8 cellular contexts compared by ENCODE assay signal in the genomic region with DNA sequence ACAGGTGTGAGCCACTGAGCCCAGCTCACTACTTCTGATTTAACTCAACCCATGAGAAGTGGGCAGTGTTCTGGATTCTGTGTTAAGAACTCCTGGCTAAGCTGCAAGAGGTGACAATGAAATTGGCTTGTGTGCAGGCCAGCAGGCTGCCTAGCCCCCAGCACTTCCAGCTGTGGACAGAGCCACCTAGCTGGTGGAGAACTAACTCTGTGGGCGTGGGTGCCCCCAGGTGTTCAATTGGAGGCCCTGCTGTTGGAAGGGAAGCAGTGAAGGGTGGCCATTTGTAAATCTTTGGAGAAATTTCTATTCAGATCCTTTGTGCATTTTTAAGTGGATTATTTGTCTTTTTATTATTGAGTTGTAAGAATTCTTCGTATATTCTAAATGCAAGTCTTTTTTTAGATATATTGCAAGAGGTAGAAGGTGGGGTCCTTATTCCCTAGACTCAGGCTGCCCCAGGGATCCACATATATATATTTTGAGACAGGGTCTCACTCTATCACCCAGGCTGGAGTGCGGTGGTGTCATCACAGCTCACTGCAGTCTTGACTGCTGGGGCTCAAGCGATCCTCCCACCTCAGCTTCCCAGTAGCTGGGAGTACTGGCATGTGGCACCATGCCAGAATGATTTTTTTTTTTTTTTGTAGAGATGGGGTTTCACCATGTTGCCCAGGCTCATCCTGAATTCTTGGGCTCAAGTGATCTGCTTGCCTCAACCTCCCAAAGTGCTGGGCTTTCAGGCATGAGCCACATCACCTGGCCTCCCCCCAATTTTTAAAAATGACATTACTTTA. TPM values are rescaled to one million over a fixed set of nuclear protein-coding genes. Genes with fewer than 3 reads are reported as not detected.
DNase-seq lines count a peak whose midpoint lies in the region; ATAC-seq and TF ChIP-seq lines count a peak whose summit lies in the region.

No MANE protein-coding gene starts in this region.

- no peaks in the 10 kb centered on the region for H3K36me3 ChIP-seq in heart left ventricle

- H3K4me3 ChIP-seq in heart left ventricle: no peak overlapping the region

- H3K4me1 ChIP-seq in heart left ventricle: no peaks in the 10 kb centered on the region

- peaks cover 0 to 9% (median 0%) of the 10 kb centered on the region in 9 donors for H3K27me3 ChIP-seq in heart left ventricle

- H3K4me1 Mint-ChIP-seq in activated B cell treated with CpG ODN at 0.5 μM for 24 hours (peaks cover 8% of the 10 kb centered on the region), glutamatergic neuron (ENCODE audit: low read depth, unreplicated experiment) (peaks cover 6% of the 10 kb centered on the region), CD14-positive monocyte (peaks cover 8% of the 10 kb centered on the region), immature natural killer cell (no peaks in the 10 kb centered on the region)
- peaks cover 5 to 16% of the 10 kb centered on the region in 2 donors for H3K4me1 Mint-ChIP-seq in stimulated activated naive B cell treated with anti-CD40 and anti-IgM and Interleukin-4, amounts not matched to agents 10 μg/mL and 1 μg/mL and 100 μg/mL, for 72 hours

- no peaks in the 10 kb centered on the region for H3K9me3 ChIP-seq in heart left ventricle

- H3K27ac Mint-ChIP-seq in activated B cell treated with CpG ODN at 0.5 μM for 24 hours (no peak overlapping the region), glutamatergic neuron (ENCODE audit: unreplicated experiment) (no peak overlapping the region), CD14-positive monocyte (no peak overlapping the region), immature natural killer cell (no peak overlapping the region)
- H3K27ac Mint-ChIP-seq in stimulated activated naive B cell treated with anti-CD40 and anti-IgM and Interleukin-4, amounts not matched to agents 10 μg/mL and 1 μg/mL and 100 μg/mL, for 72 hours: no peak overlapping the region

- ATAC-seq in heart left ventricle: peak in 3 of 4 donors; percentile 57 to 70 (median 62)
- ATAC-seq in Right ventricle myocardium inferior: no peak
- ATAC-seq in activated B cell treated with CpG ODN at 0.5 μM for 24 hours (ENCODE audit: low read depth): peak; percentile 60
- peak; percentile 47 to 51 for ATAC-seq in stimulated activated naive B cell treated with anti-CD40 and anti-IgM and Interleukin-4, amounts not matched to agents 10 μg/mL and 1 μg/mL and 100 μg/mL, for 72 hours (replicated peaks)

- peak in 11 of 12 donors; percentile 6 to 39 (median 20) for TF ChIP-seq CTCF in heart left ventricle (IDR thresholded peaks at IDR 0.05)
- no peak for TF ChIP-seq CTCF in activated B cell treated with CpG ODN at 0.5 μM for 24 hours (IDR thresholded peaks at IDR 0.05)
- TF ChIP-seq CTCF in glutamatergic neuron (IDR thresholded peaks at IDR 0.05; ENCODE audit: partially characterized antibody, unreplicated experiment): no peak
- TF ChIP-seq CTCF in CD14-positive monocyte (IDR thresholded peaks at IDR 0.05): no peak

- intact Hi-C loops in heart left ventricle (cut with DNase I): no loop called here
- intact Hi-C loops in Right ventricle myocardium inferior (cut with DNase I): no loop called here
- intact Hi-C loops in activated B cell treated with CpG ODN at 0.5 μM for 24 hours (cut with micrococcal nuclease): no loop called here
- intact Hi-C loops in CD14-positive monocyte (cut with micrococcal nuclease): no loop called here

- WGBS in heart left ventricle, 4 donors: 24 to 37% (median 36%) methylated on average over 4 of the region's 4 CpGs

- TF ChIP-seq POLR2A in heart left ventricle (IDR thresholded peaks at IDR 0.05): no peak

- POLR2A ChIA-PET in activated B cell treated with CpG ODN at 0.5 μM for 24 hours (lab: Charles Lee): interaction anchor here (0.7 kb wide), 1 partner anchor 135 kb away, joined by 3 read pairs; no protein-coding TSS in a partner anchor

- peak in 1 of 5 donors; percentile 23 for DNase-seq in heart left ventricle
- no peak for DNase-seq in Right ventricle myocardium inferior (ENCODE audit: missing footprints)
- DNase-seq in NCI-H1436 treated with DMSO at 0.1 percent for 48 hours (lab: John Stamatoyannopoulos, UW): peak; percentile 5
- no peak for DNase-seq in activated B cell treated with CpG ODN at 0.5 μM for 24 hours
- peak; percentile 26 for DNase-seq in glutamatergic neuron
- DNase-seq in stimulated activated naive B cell treated with anti-CD40 and anti-IgM and Interleukin-4, amounts not matched to agents 10 μg/mL and 1 μg/mL and 100 μg/mL, for 72 hours: no peak
- DNase-seq in CD14-positive monocyte (ENCODE audit: low spot score): no peak
- DNase-seq in immature natural killer cell: no peak

- H3K4me3 Mint-ChIP-seq in activated B cell treated with CpG ODN at 0.5 μM for 24 hours (no peak overlapping the region), glutamatergic neuron (ENCODE audit: unreplicated experiment) (no peak overlapping the region), CD14-positive monocyte (no peak overlapping the region), immature natural killer cell (no peak overlapping the region)
- H3K4me3 Mint-ChIP-seq in stimulated activated naive B cell treated with anti-CD40 and anti-IgM and Interleukin-4, amounts not matched to agents 10 μg/mL and 1 μg/mL and 100 μg/mL, for 72 hours: no peak overlapping the region

- no peak overlapping the region for H3K27ac ChIP-seq in heart left ventricle

- no peaks in the 10 kb centered on the region for H3K36me3 Mint-ChIP-seq in activated B cell treated with CpG ODN at 0.5 μM for 24 hours (ENCODE audit: low read depth)
- H3K36me3 Mint-ChIP-seq in glutamatergic neuron (ENCODE audit: unreplicated experiment): no peaks in the 10 kb centered on the region
- no peaks in the 10 kb centered on the region for H3K36me3 Mint-ChIP-seq in stimulated activated naive B cell treated with anti-CD40 and anti-IgM and Interleukin-4, amounts not matched to agents 10 μg/mL and 1 μg/mL and 100 μg/mL, for 72 hours
- no peaks in the 10 kb centered on the region for H3K36me3 Mint-ChIP-seq in CD14-positive monocyte
- no peaks in the 10 kb centered on the region for H3K36me3 Mint-ChIP-seq in immature natural killer cell

- CTCF ChIA-PET in activated B cell treated with CpG ODN at 0.5 μM for 24 hours (lab: Charles Lee): interaction anchor here (1.0 kb wide), 1 partner anchor 38 kb away, joined by 3 read pairs; no protein-coding TSS in a partner anchor

- no peaks in the 10 kb centered on the region for H3K9me3 Mint-ChIP-seq in activated B cell treated with CpG ODN at 0.5 μM for 24 hours
- H3K9me3 Mint-ChIP-seq in glutamatergic neuron (ENCODE audit: unreplicated experiment): peaks cover 4% of the 10 kb centered on the region
- peaks cover 0 to 4% of the 10 kb centered on the region in 2 donors for H3K9me3 Mint-ChIP-seq in stimulated activated naive B cell treated with anti-CD40 and anti-IgM and Interleukin-4, amounts not matched to agents 10 μg/mL and 1 μg/mL and 100 μg/mL, for 72 hours
- H3K9me3 Mint-ChIP-seq in CD14-positive monocyte: peaks cover 0 to 1% (median 0%) of the 10 kb centered on the region in 7 donors
- no peaks in the 10 kb centered on the region for H3K9me3 Mint-ChIP-seq in immature natural killer cell

- peaks cover 46% of the 10 kb centered on the region for H3K27me3 Mint-ChIP-seq in activated B cell treated with CpG ODN at 0.5 μM for 24 hours
- peaks cover 6% of the 10 kb centered on the region for H3K27me3 Mint-ChIP-seq in glutamatergic neuron (ENCODE audit: unreplicated experiment)
- peaks cover 47 to 71% of the 10 kb centered on the region in 2 donors for H3K27me3 Mint-ChIP-seq in stimulated activated naive B cell treated with anti-CD40 and anti-IgM and Interleukin-4, amounts not matched to agents 10 μg/mL and 1 μg/mL and 100 μg/mL, for 72 hours
- peaks cover 10 to 25% (median 24%) of the 10 kb centered on the region in 3 donors for H3K27me3 Mint-ChIP-seq in CD14-positive monocyte (ENCODE audit: low read depth in 3 of 3)
- H3K27me3 Mint-ChIP-seq in immature natural killer cell (ENCODE audit: low read depth in 3 of 3): peaks cover 3 to 8% (median 4%) of the 10 kb centered on the region in 3 donors

RNA-seq across cellular contexts. Expression of a gene that starts 7.2 kb away (rescaled TPM):
- 1 to 10 TPM; 1.7 to 7.1 (median 4.2) TPM for total RNA-seq in heart left ventricle
- polyA plus RNA-seq in heart left ventricle: 1 to 10 TPM in 1 of 2 donors, under 1 TPM in 1; 0.91 to 7.4 TPM
- 1.9 TPM for total RNA-seq in Right ventricle myocardium inferior
- total RNA-seq in activated B cell treated with CpG ODN at 0.5 μM for 24 hours: 0.44 and 0.62 TPM in 2 replicates
- 164 TPM for total RNA-seq in glutamatergic neuron (ENCODE audit: unreplicated experiment)
- under 1 TPM in 1 of 2 donors, not detected in 1; 0.08 TPM for polyA plus RNA-seq in CD14-positive monocyte
- polyA plus RNA-seq in immature natural killer cell: not detected

RNA-seq across cellular contexts. Expression of a gene that starts 31.6 kb away (rescaled TPM):
- total RNA-seq in heart left ventricle: 1 to 10 TPM; 1.1 to 5.8 (median 2.1) TPM
- 1 to 10 TPM; 1.6 to 4.0 TPM for polyA plus RNA-seq in heart left ventricle
- 2.7 TPM for total RNA-seq in Right ventricle myocardium inferior
- total RNA-seq in activated B cell treated with CpG ODN at 0.5 μM for 24 hours: 4.0 and 4.3 TPM in 2 replicates
- total RNA-seq in glutamatergic neuron (ENCODE audit: unreplicated experiment): 2.3 TPM
- polyA plus RNA-seq in CD14-positive monocyte: 1 to 10 TPM; 6.5 to 6.7 TPM
- 1 to 10 TPM; 1.4 to 3.1 (median 2.1) TPM for polyA plus RNA-seq in immature natural killer cell

RNA-seq across cellular contexts. Expression of a gene that starts 35.2 kb away (rescaled TPM):
- total RNA-seq in heart left ventricle (10 to 100 TPM in 2 of 9 donors, 1 to 10 TPM in 7; 3.6 to 13.0 (median 4.9) TPM), Right ventricle myocardium inferior (5.2 TPM), activated B cell treated with CpG ODN at 0.5 μM for 24 hours (13.5 and 16.6 TPM in 2 replicates), glutamatergic neuron (ENCODE audit: unreplicated experiment) (12.7 TPM)
- polyA plus RNA-seq in heart left ventricle (1 to 10 TPM; 8.2 to 9.3 TPM), CD14-positive monocyte (10 to 100 TPM; 14.2 to 18.7 TPM), immature natural killer cell (10 to 100 TPM; 20.8 to 23.9 (median 23.1) TPM)

RNA-seq across cellular contexts. Expression of a gene that starts 50.3 kb away (rescaled TPM):
- total RNA-seq in heart left ventricle (1,000 to 10,000 TPM in 5 of 9 donors, 100 to 1,000 TPM in 4; 754 to 1,537 (median 1,120) TPM), Right ventricle myocardium inferior (1,490 TPM), activated B cell treated with CpG ODN at 0.5 μM for 24 hours (150 and 159 TPM in 2 replicates), glutamatergic neuron (ENCODE audit: unreplicated experiment) (219 TPM)
- polyA plus RNA-seq in heart left ventricle (1,000 to 10,000 TPM; 1,480 to 2,918 TPM), CD14-positive monocyte (100 to 1,000 TPM; 434 to 498 TPM), immature natural killer cell (100 to 1,000 TPM; 373 to 458 (median 447) TPM)

Comparison
In these comparisons a context has a peak if more than half of its experiments do, and no peak if none do; other contexts are left out.
1. DNase-seq: peak in NCI-H1436 treated with DMSO at 0.1 percent for 48 hours (single experiment) and glutamatergic neuron (single experiment); none in Right ventricle myocardium inferior (single experiment), activated B cell treated with CpG ODN at 0.5 μM for 24 hours (single experiment), stimulated activated naive B cell treated with anti-CD40 and anti-IgM and Interleukin-4, amounts not matched to agents 10 μg/mL and 1 μg/mL and 100 μg/mL, for 72 hours (single experiment), CD14-positive monocyte (single experiment) and immature natural killer cell (0 of 3).
2. CTCF ChIP-seq: peak in heart left ventricle (11 of 12); none in activated B cell treated with CpG ODN at 0.5 μM for 24 hours (single experiment), glutamatergic neuron (single experiment) and CD14-positive monocyte (single experiment).
3. RNA of a gene that starts 7.2 kb away (total RNA-seq): 164 TPM in glutamatergic neuron (single experiment); 1.7 to 7.1 TPM in heart left ventricle, 1.9 TPM in Right ventricle myocardium inferior (single experiment) and 0.44 to 0.62 TPM in activated B cell treated with CpG ODN at 0.5 μM for 24 hours; every median in the first group is over 10 times any median in the second.